ENCODE assay signal across 10 cellular contexts in the genomic region with DNA sequence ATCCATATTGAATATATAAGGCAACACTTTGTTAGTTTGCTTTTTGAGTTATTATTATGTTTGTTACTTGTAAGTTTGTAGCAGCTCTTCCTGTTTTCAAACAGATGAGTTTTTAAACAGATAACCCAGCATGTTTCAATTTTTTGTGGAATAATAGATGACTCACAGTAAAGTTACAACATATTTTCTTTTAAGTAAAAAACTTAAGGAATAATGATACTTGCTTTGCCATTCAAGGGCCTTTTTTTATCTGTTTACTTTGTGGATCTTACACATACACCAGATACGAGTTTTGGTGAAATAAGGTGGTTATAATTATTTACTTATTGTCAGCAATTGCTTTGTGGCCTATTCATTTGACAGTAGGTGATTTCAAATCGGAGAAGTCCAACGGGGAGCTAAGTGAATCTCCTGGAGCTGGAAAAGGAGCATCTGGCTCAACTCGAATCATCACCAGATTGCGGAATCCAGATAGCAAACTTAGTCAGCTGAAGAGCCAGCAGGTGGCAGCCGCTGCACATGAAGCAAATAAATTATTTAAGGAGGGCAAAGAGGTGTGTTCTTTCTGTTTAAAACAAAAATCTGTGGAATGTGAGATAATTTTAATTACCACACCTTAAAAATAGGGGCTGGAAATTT.
DNase-seq lines count a peak whose midpoint lies in the region; ATAC-seq and TF ChIP-seq lines count a peak whose summit lies in the region.
"Had no signal": no experiment of that assay in that cellular context is flagged by ENCODE, and none has a peak within 500 bp of the region (broad histone marks: within the 10 kb centered on the region; RNA-seq: fewer than 3 reads in every experiment).

No MANE protein-coding gene starts in this region.

- no peak overlapping the region for H3K4ac ChIP-seq in neuronal stem cell (ENCODE audit: low read length)

- H3K14ac ChIP-seq in neuronal stem cell (ENCODE audit: low read length) = no peak overlapping the region

- ATAC-seq in Right ventricle myocardium inferior (no peak), upper lobe of right lung (no peak)

- no peak overlapping the region for H2BK12ac ChIP-seq in neuronal stem cell (ENCODE audit: low read length)

- H4K8ac ChIP-seq in neuronal stem cell (ENCODE audit: low read depth, low read length) = no peak overlapping the region

- H2AK5ac ChIP-seq in neuronal stem cell (ENCODE audit: low read depth, low read length) = no peak overlapping the region

- peaks cover 54% of the 10 kb centered on the region for H3K36me3 ChIP-seq in cardiac muscle cell
- H3K36me3 ChIP-seq in upper lobe of right lung = peaks cover 74% of the 10 kb centered on the region
- H3K36me3 ChIP-seq in neuronal stem cell (replicated peaks in 1 of 2; ENCODE audit: control insufficient read depth in 2 of 2, insufficient read depth in 2 of 2, low read length in 2 of 2) = peaks cover 16 to 91% of the 10 kb centered on the region in 2 donors

- no peak overlapping the region for H2BK120ac ChIP-seq in neuronal stem cell (ENCODE audit: low read depth, low read length)

- H3K9ac ChIP-seq in neuronal stem cell (ENCODE audit: low read depth, low read length, poor library complexity) = no peak overlapping the region

- H3K27me3 ChIP-seq in cardiac muscle cell (no peaks in the 10 kb centered on the region), upper lobe of right lung (no peaks in the 10 kb centered on the region), neuronal stem cell (ENCODE audit: control insufficient read depth in 3 of 3, insufficient read depth in 3 of 3, low read depth in 1 of 3, low read length in 3 of 3) (no peaks in the 10 kb centered on the region)

- H3K27ac ChIP-seq in cardiac muscle cell (peak overlapping the region; percentile 18), upper lobe of right lung (no peak overlapping the region), neuronal stem cell (replicated peaks; ENCODE audit: low read length) (no peak overlapping the region)

- H2AFZ ChIP-seq in neuronal stem cell (ENCODE audit: low read length) = no peak overlapping the region

- WGBS in neuronal stem cell (ENCODE audit: extremely low coverage in 2 of 2, insufficient read length in 2 of 2, insufficient replicate concordance in 1 of 2), 2 donors = no CpG with 5 or more reads among the region's 6 CpGs

- intact Hi-C loops in Right ventricle myocardium inferior (cut with DNase I) (no loop called here), upper lobe of right lung (cut with DNase I) (no loop called here)

- H3K4me3 ChIP-seq in cardiac muscle cell (no peak overlapping the region), upper lobe of right lung (no peak overlapping the region), neuronal stem cell (ENCODE audit: low read length in 2 of 2) (no peak overlapping the region)

- no peak overlapping the region for H2BK5ac ChIP-seq in neuronal stem cell (ENCODE audit: low read length)

- H3K23ac ChIP-seq in neuronal stem cell (ENCODE audit: low read depth, low read length, poor library complexity) = no peak overlapping the region

- no peak overlapping the region for H3K18ac ChIP-seq in neuronal stem cell (ENCODE audit: low read length)

- H3K4me2 ChIP-seq in neuronal stem cell (ENCODE audit: insufficient read depth, low read length, poor library complexity, severe bottlenecking) = no peak overlapping the region

- DNase-seq in cardiac muscle cell (ENCODE audit: low read depth in 1 of 2, low spot score in 1 of 2) (peak; percentile 7 to 70), Right ventricle myocardium inferior (ENCODE audit: missing footprints) (no peak), SK-N-DZ (ENCODE audit: low spot score) (peak; percentile 61), globus pallidus (ENCODE audit: low spot score) (peak; percentile 12), upper lobe of right lung (no peak), neuronal stem cell (ENCODE audit: low spot score) (no peak), 8988T (no peak), ureter (ENCODE audit: low spot score) (no peak)
- DNase-seq: Calu3, NCI-H774 had no signal

- H3K9me3 ChIP-seq in cardiac muscle cell (ENCODE audit: low read depth) = no peaks in the 10 kb centered on the region
- no peaks in the 10 kb centered on the region for H3K9me3 ChIP-seq in upper lobe of right lung
- H3K9me3 ChIP-seq in neuronal stem cell (replicated peaks in 1 of 2; ENCODE audit: control insufficient read depth in 2 of 2, insufficient read depth in 1 of 2, low read depth in 1 of 2, low read length in 2 of 2) = no peaks in the 10 kb centered on the region

- no peaks in the 10 kb centered on the region for H3K79me1 ChIP-seq in neuronal stem cell (ENCODE audit: low read depth, low read length)

- H3K4me1 ChIP-seq in cardiac muscle cell (ENCODE audit: low read depth) (no peaks in the 10 kb centered on the region), upper lobe of right lung (no peaks in the 10 kb centered on the region), neuronal stem cell (ENCODE audit: control insufficient read depth in 2 of 2, insufficient read depth in 1 of 2, low read depth in 1 of 2, low read length in 2 of 2) (no peaks in the 10 kb centered on the region)

- H4K91ac ChIP-seq in neuronal stem cell (ENCODE audit: low read depth, low read length, poor library complexity) = no peak overlapping the region

- TF ChIP-seq CTCF in cardiac muscle cell (IDR thresholded peaks at IDR 0.05; ENCODE audit: low read depth, low read length) (peak; percentile 47), upper lobe of right lung (IDR thresholded peaks at IDR 0.05) (peak; percentile 23)

- no peak overlapping the region for H2BK15ac ChIP-seq in neuronal stem cell (ENCODE audit: low read length)

Comparison
In these comparisons a context has a peak if more than half of its experiments do, and no peak if none do; other contexts are left out.
1. DNase-seq: peak in cardiac muscle cell (2 of 2), SK-N-DZ (single experiment) and globus pallidus (single experiment); none in Right ventricle myocardium inferior (single experiment), upper lobe of right lung (single experiment), neuronal stem cell (single experiment), 8988T (single experiment) and ureter (single experiment).